ENCODE assay signal across 9 cellular contexts in the genomic region with DNA sequence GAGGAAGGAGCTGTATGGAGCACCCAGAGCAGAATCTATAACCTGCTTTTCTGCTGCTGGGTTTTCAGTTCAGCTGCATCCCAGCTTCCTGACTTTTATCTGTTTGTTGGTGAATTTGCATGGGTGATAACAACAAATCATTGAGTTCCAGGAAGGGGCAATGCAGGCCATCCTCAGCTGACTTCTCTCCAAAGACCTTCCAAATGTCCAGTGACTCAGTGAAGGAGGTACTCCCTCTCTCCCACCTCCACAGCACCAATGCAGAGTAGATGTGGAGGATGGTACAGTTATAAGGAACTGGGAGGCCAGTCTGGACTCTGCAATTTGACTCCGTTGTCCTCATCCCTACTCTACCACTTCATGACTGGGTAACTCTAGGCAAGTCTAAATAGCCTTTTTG. TPM values are rescaled to one million over a fixed set of nuclear protein-coding genes. Genes with fewer than 3 reads are reported as not detected.
A peak's percentile ranks its signal among the peaks of the same experiment; 100 is the strongest.
DNase-seq lines count a peak whose midpoint lies in the region; ATAC-seq, FAIRE-seq and TF ChIP-seq lines count a peak whose summit lies in the region.
"Had no signal": no experiment of that assay in that cellular context is flagged by ENCODE, and none has a peak within 500 bp of the region (broad histone marks: within the 10 kb centered on the region; RNA-seq: fewer than 3 reads in every experiment).

No MANE protein-coding gene starts in this region.

- no peak for TF ChIP-seq RAD21 in HepG2 (CRISPR knock-in tag; IDR thresholded peaks at IDR 0.05)

- no peaks in the 10 kb centered on the region for H3K9me3 ChIP-seq in HepG2 (ENCODE audit: low read length)
- H3K9me3 ChIP-seq: body of pancreas had no signal

- TF ChIP-seq CTCF in HepG2 (CRISPR knock-in tag; IDR thresholded peaks at IDR 0.05) (no peak), type B pancreatic cell (conservative IDR thresholded peaks at IDR 0.05) (no peak)

- H3K27ac ChIP-seq in HepG2 (ENCODE audit: extremely low read length, insufficient read depth, low read length): peak overlapping the region; percentile 90

- H2AFZ ChIP-seq in HepG2 (ENCODE audit: low read length): no peak overlapping the region

- H3K27ac Mint-ChIP-seq in activated naive CD8-positive, alpha-beta T cell: no peak overlapping the region
- no peak overlapping the region for H3K27ac Mint-ChIP-seq in activated naive CD8-positive, alpha-beta T cell treated with anti-CD3 and anti-CD28 coated beads for 36 hours
- no peak overlapping the region for H3K27ac Mint-ChIP-seq in activated naive CD8-positive, alpha-beta T cell treated with anti-CD3 and anti-CD28 coated beads, Interleukin-2, amount 50 U/mL, for 24 hours
- H3K27ac Mint-ChIP-seq in type B pancreatic cell: peak overlapping the region; percentile 95

- BruUV-seq in HepG2 (replicated peaks; lab: Mats Ljungman, UMichigan): no TSS peak

- peak overlapping the region; percentile 96 for H3K4me2 ChIP-seq in HepG2 (ENCODE audit: low read depth, low read length)

- H3K4me3 ChIP-seq in HepG2 (replicated peaks in 1 of 3; ENCODE audit: insufficient read depth in 1 of 3, low read depth in 2 of 3, low read length in 3 of 3): peak overlapping the region in 2 of 3 experiments; percentile 90 to 95; a peak in 3 of 6 replicates
- H3K4me3 ChIP-seq: body of pancreas had no signal

- intact Hi-C loops in HepG2 (cut with micrococcal nuclease; ENCODE audit: unreplicated experiment): loop anchor here (1.0 to 2.0 kb wide), 2 partner anchors 37 to 64 kb away; no protein-coding TSS in a partner anchor

- TF ChIP-seq POLR2A in HepG2 (IDR thresholded peaks at IDR 0.05; ENCODE audit: insufficient read depth in 1 of 2, low read depth in 2 of 2, low read length in 2 of 2): no peak; a peak in 1 of 4 replicates

- H3K27me3 ChIP-seq in HepG2 (ENCODE audit: control insufficient read depth in 1 of 2, insufficient read depth in 2 of 2, low read length in 2 of 2): no peaks in the 10 kb centered on the region; a peak in 1 of 5 replicates
- H3K27me3 ChIP-seq: body of pancreas had no signal

- TF ChIP-seq EP300 in HepG2 (IDR thresholded peaks at IDR 0.05; ENCODE audit: low read depth in 2 of 2, low read length in 2 of 2) (no peak), HepG2 (CRISPR knock-in tag; IDR thresholded peaks at IDR 0.05; ENCODE audit: borderline replicate concordance) (no peak)

- H3K4me1 ChIP-seq in HepG2 (ENCODE audit: insufficient read depth, low read length): peaks cover 32% of the 10 kb centered on the region

- ATAC-seq in activated naive CD8-positive, alpha-beta T cell treated with anti-CD3 and anti-CD28 coated beads, Interleukin-2, amount 50 U/mL, for 24 hours: no peak
- ATAC-seq in HepG2: no peak
- ATAC-seq: body of pancreas had no signal

- in situ Hi-C loops in HepG2 (cut with HindIII; ENCODE audit: extremely low pct_ligation_motif_present, low pct_unique_long_range_greater_than_20kb): loop anchor here (5.0 kb wide), 1 partner anchor 76 kb away; no protein-coding TSS in a partner anchor

- no peak for FAIRE-seq in HepG2 (lab: Jason Lieb, UNC)

- POLR2A ChIA-PET in HepG2 (lab: Yijun Ruan, JAX): interaction anchor here (1.7 to 2.4 kb wide), 6 partner anchors 24 to 131 kb away, joined by 5 to 30 read pairs (median 12); no protein-coding TSS in a partner anchor

- H3K36me3 Mint-ChIP-seq in activated naive CD8-positive, alpha-beta T cell: peaks cover 5% of the 10 kb centered on the region
- peaks cover 22% of the 10 kb centered on the region for H3K36me3 Mint-ChIP-seq in activated naive CD8-positive, alpha-beta T cell treated with anti-CD3 and anti-CD28 coated beads for 36 hours
- H3K36me3 Mint-ChIP-seq in activated naive CD8-positive, alpha-beta T cell treated with anti-CD3 and anti-CD28 coated beads, Interleukin-2, amount 50 U/mL, for 24 hours (ENCODE audit: low read depth): peaks cover 26% of the 10 kb centered on the region
- peaks cover 3% of the 10 kb centered on the region for H3K36me3 Mint-ChIP-seq in type B pancreatic cell

- WGBS in HepG2 (ENCODE audit: low lambda C conversion rate): 100% methylated on average over 1 of the region's 1 CpG

- H3K27me3 Mint-ChIP-seq in activated naive CD8-positive, alpha-beta T cell: no peaks in the 10 kb centered on the region
- no peaks in the 10 kb centered on the region for H3K27me3 Mint-ChIP-seq in activated naive CD8-positive, alpha-beta T cell treated with anti-CD3 and anti-CD28 coated beads for 36 hours
- peaks cover 8% of the 10 kb centered on the region for H3K27me3 Mint-ChIP-seq in activated naive CD8-positive, alpha-beta T cell treated with anti-CD3 and anti-CD28 coated beads, Interleukin-2, amount 50 U/mL, for 24 hours
- peaks cover 4% of the 10 kb centered on the region for H3K27me3 Mint-ChIP-seq in type B pancreatic cell

- H3K4me3 Mint-ChIP-seq in activated naive CD8-positive, alpha-beta T cell: peak overlapping the region; percentile 49
- no peak overlapping the region for H3K4me3 Mint-ChIP-seq in activated naive CD8-positive, alpha-beta T cell treated with anti-CD3 and anti-CD28 coated beads for 36 hours
- peak overlapping the region; percentile 95 for H3K4me3 Mint-ChIP-seq in activated naive CD8-positive, alpha-beta T cell treated with anti-CD3 and anti-CD28 coated beads, Interleukin-2, amount 50 U/mL, for 24 hours
- peak overlapping the region; percentile 97 for H3K4me3 Mint-ChIP-seq in type B pancreatic cell

- peak overlapping the region; percentile 91 for H3K9ac ChIP-seq in HepG2 (ENCODE audit: insufficient read depth, low read depth, low read length)

- DNase-seq in activated naive CD8-positive, alpha-beta T cell treated with anti-CD3 and anti-CD28 coated beads for 36 hours: no peak
- DNase-seq in activated naive CD8-positive, alpha-beta T cell treated with anti-CD3 and anti-CD28 coated beads, Interleukin-2, amount 50 U/mL, for 24 hours: no peak
- DNase-seq in HepG2 (ENCODE audit: low spot score): no peak
- no peak for DNase-seq in type B pancreatic cell (ENCODE audit: extremely low spot score, unreplicated experiment)
- no peak for DNase-seq in SK-N-DZ (ENCODE audit: low spot score)
- DNase-seq in cerebellar cortex (ENCODE audit: low spot score): no peak
- no peak for DNase-seq in HT-29 (ENCODE audit: low spot score)

- H3K9me3 Mint-ChIP-seq in activated naive CD8-positive, alpha-beta T cell (ENCODE audit: low read depth): no peaks in the 10 kb centered on the region
- H3K9me3 Mint-ChIP-seq in activated naive CD8-positive, alpha-beta T cell treated with anti-CD3 and anti-CD28 coated beads for 36 hours: no peaks in the 10 kb centered on the region
- no peaks in the 10 kb centered on the region for H3K9me3 Mint-ChIP-seq in activated naive CD8-positive, alpha-beta T cell treated with anti-CD3 and anti-CD28 coated beads, Interleukin-2, amount 50 U/mL, for 24 hours
- no peaks in the 10 kb centered on the region for H3K9me3 Mint-ChIP-seq in type B pancreatic cell

- no peaks in the 10 kb centered on the region for H3K36me3 ChIP-seq in HepG2 (replicated peaks in 1 of 2; ENCODE audit: control insufficient read depth in 1 of 2, insufficient read depth in 2 of 2, low read length in 2 of 2)

- CTCF ChIA-PET in HepG2 (lab: Yijun Ruan, JAX; ENCODE audit: low intra/inter-chr PET ratio, low total read pairs): no interaction called here

- peaks cover 23% of the 10 kb centered on the region for H4K20me1 ChIP-seq in HepG2 (ENCODE audit: insufficient read depth, low read length)

- H3K79me2 ChIP-seq in HepG2 (ENCODE audit: insufficient read depth, low read length): peaks cover 42% of the 10 kb centered on the region

- peaks cover 36% of the 10 kb centered on the region for H3K4me1 Mint-ChIP-seq in activated naive CD8-positive, alpha-beta T cell (ENCODE audit: low read depth)
- peaks cover 32% of the 10 kb centered on the region for H3K4me1 Mint-ChIP-seq in activated naive CD8-positive, alpha-beta T cell treated with anti-CD3 and anti-CD28 coated beads for 36 hours
- H3K4me1 Mint-ChIP-seq in activated naive CD8-positive, alpha-beta T cell treated with anti-CD3 and anti-CD28 coated beads, Interleukin-2, amount 50 U/mL, for 24 hours: peaks cover 47% of the 10 kb centered on the region
- H3K4me1 Mint-ChIP-seq in type B pancreatic cell (ENCODE audit: unreplicated experiment): peaks cover 33% of the 10 kb centered on the region

RNA-seq across cellular contexts. Expression of a gene that starts 1.7 kb away (rescaled TPM):
- 100 to 1,000 TPM; 321 to 327 TPM for total RNA-seq in activated naive CD8-positive, alpha-beta T cell treated with anti-CD3 and anti-CD28 coated beads for 36 hours
- total RNA-seq in HepG2 (2016; rRNA removed; fragmentation: Illumina TruSeq; extraction: Trizol) (470 and 599 TPM in 2 replicates), type B pancreatic cell (ENCODE audit: low replicate concordance) (205 and 415 TPM in 2 replicates)
- 226 and 278 TPM in 2 replicates for total RNA-seq in HepG2 (2016; cell fraction: cytosol; rRNA removed; fragmentation: Illumina TruSeq; extraction: Trizol; ENCODE audit: low read depth)
- 454 and 625 TPM in 2 replicates for total RNA-seq in HepG2 (2016; cell fraction: insoluble cytoplasmic fraction; rRNA removed; fragmentation: Illumina TruSeq; extraction: Trizol)
- 196 and 214 TPM in 2 replicates for total RNA-seq in HepG2 (2016; cell fraction: membrane; rRNA removed; fragmentation: Illumina TruSeq; extraction: Trizol)
- total RNA-seq in HepG2 (2016; cell fraction: nucleus; rRNA removed; fragmentation: Illumina TruSeq; extraction: Trizol): 164 and 180 TPM in 2 replicates
- polyA plus RNA-seq in HepG2 (2011; rRNA removed): 275 and 364 TPM in 2 replicates
- 251 and 342 TPM in 2 replicates for polyA plus RNA-seq in HepG2 (2011; cell fraction: cytosol; rRNA removed)
- 57.6 and 73.3 TPM in 2 replicates for polyA plus RNA-seq in HepG2 (2011; cell fraction: nucleus; rRNA removed)
- polyA plus RNA-seq in HepG2 (2012): 339 and 368 TPM in 2 replicates
- 309 and 380 TPM in 2 replicates for polyA plus RNA-seq in HepG2 (2016; cell fraction: cytosol; fragmentation: Illumina TruSeq; extraction: Trizol; ENCODE audit: low read depth)
- 631 and 700 TPM in 2 replicates for polyA plus RNA-seq in HepG2 (2016; cell fraction: insoluble cytoplasmic fraction; fragmentation: Illumina TruSeq; extraction: Trizol; ENCODE audit: low read depth)
- polyA plus RNA-seq in HepG2 (2016; cell fraction: membrane; fragmentation: Illumina TruSeq; extraction: Trizol; ENCODE audit: low read depth): 208 and 237 TPM in 2 replicates
- polyA plus RNA-seq in HepG2 (2016; cell fraction: nucleus; fragmentation: Illumina TruSeq; extraction: Trizol; ENCODE audit: insufficient read depth, low read depth): 310 and 322 TPM in 2 replicates
- polyA minus RNA-seq in HepG2 (2011; rRNA and poly(A)+ RNA removed; ENCODE audit: low replicate concordance): 56.5 and 182 TPM in 2 replicates
- polyA minus RNA-seq in HepG2 (2011; cell fraction: cytosol; rRNA and poly(A)+ RNA removed): 56.3 and 57.5 TPM in 2 replicates
- polyA minus RNA-seq in HepG2 (2011; cell fraction: nucleus; rRNA and poly(A)+ RNA removed): 25.4 and 39.5 TPM in 2 replicates
- polyA plus RNA-seq in SK-N-DZ (2014; cell fraction: cytosol; rRNA removed): 340 and 345 TPM in 2 replicates
- 256 and 340 TPM in 2 replicates for polyA plus RNA-seq in SK-N-DZ (2014; cell fraction: nucleus; rRNA removed)
- 268 and 293 TPM in 2 replicates for total RNA-seq in HT-29 (2014; rRNA removed; shearing (Covaris generic))

RNA-seq across cellular contexts. Expression of a gene that starts 50.0 kb away (rescaled TPM):
- not detected for total RNA-seq in activated naive CD8-positive, alpha-beta T cell treated with anti-CD3 and anti-CD28 coated beads for 36 hours
- 0.24 and 0.67 TPM in 2 replicates for total RNA-seq in HepG2 (2016; rRNA removed; fragmentation: Illumina TruSeq; extraction: Trizol)
- total RNA-seq in HepG2 (2016; cell fraction: cytosol; rRNA removed; fragmentation: Illumina TruSeq; extraction: Trizol; ENCODE audit: low read depth): 0.09 and 0.20 TPM in 2 replicates
- 0.24 and 0.42 TPM in 2 replicates for total RNA-seq in HepG2 (2016; cell fraction: insoluble cytoplasmic fraction; rRNA removed; fragmentation: Illumina TruSeq; extraction: Trizol)
- 0.48 and 0.56 TPM in 2 replicates for total RNA-seq in HepG2 (2016; cell fraction: membrane; rRNA removed; fragmentation: Illumina TruSeq; extraction: Trizol)
- 0.13 TPM in 1 of 2 replicates, not detected in the other for total RNA-seq in HepG2 (2016; cell fraction: nucleus; rRNA removed; fragmentation: Illumina TruSeq; extraction: Trizol)
- polyA plus RNA-seq in HepG2 (2011; rRNA removed): 0.18 and 0.48 TPM in 2 replicates
- polyA plus RNA-seq in HepG2 (2011; cell fraction: cytosol; rRNA removed): 0.15 and 0.16 TPM in 2 replicates
- 0.09 and 0.18 TPM in 2 replicates for polyA plus RNA-seq in HepG2 (2011; cell fraction: nucleus; rRNA removed)
- 0.24 and 0.53 TPM in 2 replicates for polyA plus RNA-seq in HepG2 (2012)
- 0.19 and 0.31 TPM in 2 replicates for polyA plus RNA-seq in HepG2 (2016; cell fraction: cytosol; fragmentation: Illumina TruSeq; extraction: Trizol; ENCODE audit: low read depth)
- polyA plus RNA-seq in HepG2 (2016; cell fraction: insoluble cytoplasmic fraction; fragmentation: Illumina TruSeq; extraction: Trizol; ENCODE audit: low read depth): 1.7 and 2.2 TPM in 2 replicates
- 0.93 and 1.0 TPM in 2 replicates for polyA plus RNA-seq in HepG2 (2016; cell fraction: membrane; fragmentation: Illumina TruSeq; extraction: Trizol; ENCODE audit: low read depth)
- polyA plus RNA-seq in HepG2 (2016; cell fraction: nucleus; fragmentation: Illumina TruSeq; extraction: Trizol; ENCODE audit: insufficient read depth, low read depth): 0.94 and 1.7 TPM in 2 replicates
- polyA minus RNA-seq in HepG2 (2011; rRNA and poly(A)+ RNA removed; ENCODE audit: low replicate concordance): 0.60 TPM in 1 of 2 replicates, not detected in the other
- polyA minus RNA-seq in HepG2 (2011; cell fraction: cytosol; rRNA and poly(A)+ RNA removed): 0.40 and 0.79 TPM in 2 replicates
- polyA minus RNA-seq in HepG2 (2011; cell fraction: nucleus; rRNA and poly(A)+ RNA removed): 0.13 TPM in 1 of 2 replicates, not detected in the other
- total RNA-seq in type B pancreatic cell (ENCODE audit: low replicate concordance): 0.48 and 2.8 TPM in 2 replicates
- polyA plus RNA-seq in SK-N-DZ (2014; cell fraction: cytosol; rRNA removed): not detected in 2 replicates
- not detected in 2 replicates for polyA plus RNA-seq in SK-N-DZ (2014; cell fraction: nucleus; rRNA removed)
- total RNA-seq in HT-29 (2014; rRNA removed; shearing (Covaris generic)): 3.3 and 3.5 TPM in 2 replicates
